Comparison of ENCODE assay signal across 29 cellular contexts in the genomic region with DNA sequence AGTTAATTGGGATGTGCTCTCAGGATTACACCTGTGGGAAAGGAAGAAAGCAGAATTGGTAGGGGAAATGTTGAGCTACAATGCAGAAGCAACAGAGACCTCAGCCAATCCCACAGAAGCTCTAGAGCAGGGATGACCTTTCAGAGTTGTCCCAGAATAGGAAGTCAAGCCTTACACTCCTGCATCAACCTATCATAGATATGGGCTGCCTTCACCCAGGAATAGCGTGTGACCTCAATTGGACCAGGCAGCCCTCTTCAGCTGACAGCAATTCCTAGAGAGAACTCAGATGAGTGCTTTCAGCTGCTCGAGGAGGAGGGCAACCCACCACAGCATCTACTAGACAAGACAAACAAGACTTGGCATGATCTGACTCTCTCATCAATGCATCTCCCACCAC.
"Had no signal": no experiment of that assay in that cellular context is flagged by ENCODE, and none has a peak within 500 bp of the region (broad histone marks: within the 10 kb centered on the region; RNA-seq: fewer than 3 reads in every experiment).

No MANE protein-coding gene starts in this region.

- H3K9me3 Mint-ChIP-seq: activated CD4-positive, alpha-beta T cell treated with anti-CD3 and anti-CD28 coated beads, Interleukin-2, amount 10 ng/mL, durations not matched to agents 24 days and 14 days; activated CD8-positive, alpha-beta T cell treated with anti-CD3 and anti-CD28 coated beads for 36 hours; activated naive CD4-positive, alpha-beta T cell treated with anti-CD3 and anti-CD28 coated beads, Interleukin-2, amount 50 U/mL, for 24 hours; activated naive CD8-positive, alpha-beta T cell treated with anti-CD3 and anti-CD28 coated beads, Interleukin-2, amount 10 ng/mL, durations not matched to agents 7 days and 5 days; activated T-cell treated with anti-CD3 and anti-CD28 coated beads, Interleukin-2, amount 50 U/mL, for 72 hours; activated T-helper 17 cell treated with anti-CD3 and anti-CD28 coated beads, Interleukin-2, amount 50 U/mL, for 72 hours; T-helper 1 cell treated with Interleukin-12 subunit alpha and Interleukin-12 subunit beta and Interleukin-4 antibody, amounts not matched to agents 30 μg/mL and 1 μg/mL, for 36 hours; T-helper 2 cell treated with Interferon-gamma antibody and Interleukin-4, amounts not matched to agents 5 μg/mL and 100 μg/mL, for 36 hours had no signal

- H3K27ac Mint-ChIP-seq: activated CD4-positive, alpha-beta T cell treated with anti-CD3 and anti-CD28 coated beads, Interleukin-2, amount 10 ng/mL, durations not matched to agents 24 days and 14 days; activated CD8-positive, alpha-beta T cell treated with anti-CD3 and anti-CD28 coated beads for 36 hours; activated naive CD4-positive, alpha-beta T cell treated with anti-CD3 and anti-CD28 coated beads, Interleukin-2, amount 50 U/mL, for 24 hours; activated naive CD8-positive, alpha-beta T cell treated with anti-CD3 and anti-CD28 coated beads, Interleukin-2, amount 10 ng/mL, durations not matched to agents 7 days and 5 days; activated T-cell treated with anti-CD3 and anti-CD28 coated beads, Interleukin-2, amount 50 U/mL, for 72 hours; activated T-helper 17 cell treated with anti-CD3 and anti-CD28 coated beads, Interleukin-2, amount 50 U/mL, for 72 hours; T-helper 1 cell treated with Interleukin-12 subunit alpha and Interleukin-12 subunit beta and Interleukin-4 antibody, amounts not matched to agents 30 μg/mL and 1 μg/mL, for 36 hours; T-helper 2 cell treated with Interferon-gamma antibody and Interleukin-4, amounts not matched to agents 5 μg/mL and 100 μg/mL, for 36 hours had no signal

- H3K9me3 ChIP-seq: ascending aorta, MG63, SJSA1, SK-N-SH had no signal

- H3K36me3 Mint-ChIP-seq: activated naive CD4-positive, alpha-beta T cell treated with anti-CD3 and anti-CD28 coated beads, Interleukin-2, amount 50 U/mL, for 24 hours; activated naive CD8-positive, alpha-beta T cell treated with anti-CD3 and anti-CD28 coated beads, Interleukin-2, amount 10 ng/mL, durations not matched to agents 7 days and 5 days had no signal

- H3K27ac ChIP-seq: ascending aorta, cardiac muscle cell, PC-9, RWPE1, SJSA1 had no signal

- H3K9ac ChIP-seq: SK-N-SH had no signal

- H3K4me1 Mint-ChIP-seq: activated CD4-positive, alpha-beta T cell treated with anti-CD3 and anti-CD28 coated beads, Interleukin-2, amount 10 ng/mL, durations not matched to agents 24 days and 14 days; activated naive CD4-positive, alpha-beta T cell treated with anti-CD3 and anti-CD28 coated beads, Interleukin-2, amount 50 U/mL, for 24 hours; activated naive CD8-positive, alpha-beta T cell treated with anti-CD3 and anti-CD28 coated beads, Interleukin-2, amount 10 ng/mL, durations not matched to agents 7 days and 5 days; activated T-helper 17 cell treated with anti-CD3 and anti-CD28 coated beads, Interleukin-2, amount 50 U/mL, for 72 hours had no signal

- H3K4me3 ChIP-seq: ascending aorta, cardiac muscle cell, MG63, PC-9, SJSA1 had no signal

- H3K27me3 Mint-ChIP-seq: activated naive CD4-positive, alpha-beta T cell treated with anti-CD3 and anti-CD28 coated beads, Interleukin-2, amount 50 U/mL, for 24 hours had no signal

- H3K36me3 ChIP-seq: ascending aorta, cardiac muscle cell, MG63, SJSA1 had no signal

- H3K27me3 ChIP-seq: ascending aorta, cardiac muscle cell had no signal

- H3K4me3 Mint-ChIP-seq: activated CD4-positive, alpha-beta T cell treated with anti-CD3 and anti-CD28 coated beads, Interleukin-2, amount 10 ng/mL, durations not matched to agents 24 days and 14 days; activated CD8-positive, alpha-beta T cell treated with anti-CD3 and anti-CD28 coated beads for 36 hours; activated naive CD4-positive, alpha-beta T cell treated with anti-CD3 and anti-CD28 coated beads, Interleukin-2, amount 50 U/mL, for 24 hours; activated naive CD8-positive, alpha-beta T cell treated with anti-CD3 and anti-CD28 coated beads, Interleukin-2, amount 10 ng/mL, durations not matched to agents 7 days and 5 days; activated T-cell treated with anti-CD3 and anti-CD28 coated beads, Interleukin-2, amount 50 U/mL, for 72 hours; activated T-helper 17 cell treated with anti-CD3 and anti-CD28 coated beads, Interleukin-2, amount 50 U/mL, for 72 hours; T-helper 1 cell treated with Interleukin-12 subunit alpha and Interleukin-12 subunit beta and Interleukin-4 antibody, amounts not matched to agents 30 μg/mL and 1 μg/mL, for 36 hours; T-helper 2 cell treated with Interferon-gamma antibody and Interleukin-4, amounts not matched to agents 5 μg/mL and 100 μg/mL, for 36 hours had no signal

- DNase-seq: activated CD4-positive, alpha-beta T cell treated with anti-CD3 and anti-CD28 coated beads, Interleukin-2, amount 10 ng/mL, durations not matched to agents 24 days and 14 days; activated CD4-positive, alpha-beta T cell treated with anti-CD3 and anti-CD28 coated beads, Interleukin-2, amount 50 U/mL, for 4 hours; activated CD8-positive, alpha-beta T cell treated with anti-CD3 and anti-CD28 coated beads for 36 hours; activated effector memory CD4-positive, alpha-beta T cell treated with anti-CD3 and anti-CD28 coated beads, Interleukin-2, amount 50 U/mL, for 16 hours; activated naive CD4-positive, alpha-beta T cell treated with Interleukin-2 at 50 U/mL for 16 hours; activated naive CD8-positive, alpha-beta T cell treated with anti-CD3 and anti-CD28 coated beads, Interleukin-2, amount 10 ng/mL, durations not matched to agents 7 days and 5 days; activated T-cell treated with anti-CD3 and anti-CD28 coated beads, Interleukin-2, amount 50 U/mL, for 1 hour; activated T-cell treated with anti-CD3 and anti-CD28 coated beads, Interleukin-2, amount 50 U/mL, for 72 hours; amygdala; Kasumi-1; KG1; MG63; MV-4-11; NCI-H1092; NCI-H2029 treated with DMSO at 0.1 percent for 48 hours; NCI-H2107; NCI-H226; NCI-H524 treated with DMSO at 0.1 percent for 48 hours; PC-9; SHP77 treated with DMSO at 0.1 percent for 48 hours; SK-N-SH had no signal

- H3K4me1 ChIP-seq: ascending aorta, SJSA1 had no signal

- ATAC-seq: activated CD8-positive, alpha-beta T cell treated with anti-CD3 and anti-CD28 coated beads for 36 hours; activated T-cell treated with anti-CD3 and anti-CD28 coated beads, Interleukin-2, amount 50 U/mL, for 72 hours; activated T-helper 17 cell treated with anti-CD3 and anti-CD28 coated beads, Interleukin-2, amount 50 U/mL, for 72 hours had no signal
